14 cellular contexts compared by ENCODE assay signal in genomic region chr3:177169936-177170722, GRCh38. TPM values are rescaled to one million over a fixed set of nuclear protein-coding genes. Genes with fewer than 3 reads are reported as not detected.
DNase-seq lines count a peak whose midpoint lies in the region; TF ChIP-seq lines count a peak whose summit lies in the region.
"Had no signal": no experiment of that assay in that cellular context is flagged by ENCODE, and none has a peak within 500 bp of the region (broad histone marks: within the 10 kb centered on the region; RNA-seq: fewer than 3 reads in every experiment).

No MANE protein-coding gene starts in this region.

- H3K27me3 ChIP-seq in neutrophil (no peaks in the 10 kb centered on the region), Karpas-422 (ENCODE audit: low read length) (no peaks in the 10 kb centered on the region), thyroid gland (no peaks in the 10 kb centered on the region)
- H3K27me3 ChIP-seq: dorsolateral prefrontal cortex had no signal

- H3K9me3 ChIP-seq in neutrophil (no peaks in the 10 kb centered on the region), Karpas-422 (ENCODE audit: low read length) (no peaks in the 10 kb centered on the region), thyroid gland (no peaks in the 10 kb centered on the region)

- TF ChIP-seq POLR2A in thyroid gland (IDR thresholded peaks at IDR 0.05): no peak

- peak overlapping the region; percentile 30 for H3K27ac ChIP-seq in neutrophil
- no peak overlapping the region for H3K27ac ChIP-seq in Karpas-422 (ENCODE audit: low read length)
- H3K27ac ChIP-seq in thyroid gland: no peak overlapping the region
- H3K27ac ChIP-seq: dorsolateral prefrontal cortex, SK-N-MC had no signal

- intact Hi-C loops in thyroid gland (cut with DNase I): loop anchor here (10.0 kb wide), 1 partner anchor 95 kb away; no protein-coding TSS in a partner anchor

- H3K36me3 Mint-ChIP-seq in T-helper 2 cell treated with Interferon-gamma antibody and Interleukin-4, amounts not matched to agents 5 μg/mL and 100 μg/mL, for 36 hours (ENCODE audit: low read depth): peaks cover 46% of the 10 kb centered on the region
- H3K36me3 Mint-ChIP-seq in chondrocyte (ENCODE audit: low read depth): peaks cover 14% of the 10 kb centered on the region
- peaks cover 14% of the 10 kb centered on the region for H3K36me3 Mint-ChIP-seq in mesothelial cell of epicardium

- H3K4me3 ChIP-seq in neutrophil (ENCODE audit: low read depth in 1 of 2, low read length in 1 of 2) (no peak overlapping the region), Karpas-422 (ENCODE audit: low read length) (no peak overlapping the region), thyroid gland (replicated peaks in 1 of 3) (no peak overlapping the region)
- H3K4me3 ChIP-seq: dorsolateral prefrontal cortex, lung, SK-N-MC had no signal

- no peaks in the 10 kb centered on the region for H3K9me2 ChIP-seq in Karpas-422 (replicated peaks; ENCODE audit: insufficient read depth, low read length)

- H3K4me2 ChIP-seq in Karpas-422 (ENCODE audit: low read depth, low read length, poor library complexity, severe bottlenecking): no peak overlapping the region

- no peak overlapping the region for H3K4me3 Mint-ChIP-seq in T-helper 2 cell treated with Interferon-gamma antibody and Interleukin-4, amounts not matched to agents 5 μg/mL and 100 μg/mL, for 36 hours
- no peak overlapping the region for H3K4me3 Mint-ChIP-seq in chondrocyte (ENCODE audit: unreplicated experiment)
- no peak overlapping the region for H3K4me3 Mint-ChIP-seq in mesothelial cell of epicardium

- no peak overlapping the region for H3K9ac ChIP-seq in Karpas-422 (ENCODE audit: low read length)

- H3K36me3 ChIP-seq in neutrophil (no peaks in the 10 kb centered on the region), Karpas-422 (ENCODE audit: insufficient read depth, low read length) (0 out of 2 replicates have a peak, but pooled peaks cover 3% of the 10 kb centered on the region), thyroid gland (no peaks in the 10 kb centered on the region)

- H3K27ac Mint-ChIP-seq in T-helper 2 cell treated with Interferon-gamma antibody and Interleukin-4, amounts not matched to agents 5 μg/mL and 100 μg/mL, for 36 hours: peak overlapping the region; percentile 6
- H3K27ac Mint-ChIP-seq in chondrocyte (ENCODE audit: unreplicated experiment) (peak overlapping the region; percentile 55), mesothelial cell of epicardium (no peak overlapping the region)

- peaks cover 99% of the 10 kb centered on the region for H3K79me2 ChIP-seq in Karpas-422 (ENCODE audit: low read length)

- H3K4me1 ChIP-seq in neutrophil (ENCODE audit: control insufficient read depth in 1 of 2, insufficient read depth in 1 of 2, low read depth in 1 of 2, low read length in 1 of 2) (no peaks in the 10 kb centered on the region), Karpas-422 (ENCODE audit: low read length) (peaks cover 18% of the 10 kb centered on the region), thyroid gland (peaks cover 28 to 38% of the 10 kb centered on the region in 2 donors)

- peaks cover 38% of the 10 kb centered on the region for H3K4me1 Mint-ChIP-seq in T-helper 2 cell treated with Interferon-gamma antibody and Interleukin-4, amounts not matched to agents 5 μg/mL and 100 μg/mL, for 36 hours (ENCODE audit: low read depth)
- H3K4me1 Mint-ChIP-seq in chondrocyte (ENCODE audit: low read depth): peaks cover 63% of the 10 kb centered on the region
- peaks cover 20% of the 10 kb centered on the region for H3K4me1 Mint-ChIP-seq in mesothelial cell of epicardium

- H3K27me3 Mint-ChIP-seq in T-helper 2 cell treated with Interferon-gamma antibody and Interleukin-4, amounts not matched to agents 5 μg/mL and 100 μg/mL, for 36 hours (ENCODE audit: low read depth): no peaks in the 10 kb centered on the region
- H3K27me3 Mint-ChIP-seq in chondrocyte (ENCODE audit: low read depth) (no peaks in the 10 kb centered on the region), mesothelial cell of epicardium (ENCODE audit: low read depth) (no peaks in the 10 kb centered on the region)

- no peak overlapping the region for H2AFZ ChIP-seq in Karpas-422 (ENCODE audit: low read length)

- no peak for DNase-seq in T-helper 2 cell treated with Interferon-gamma antibody and Interleukin-4, amounts not matched to agents 5 μg/mL and 100 μg/mL, for 36 hours (ENCODE audit: low spot score)
- DNase-seq in T-helper 2 cell (no peak), NCI-H1105 (lab: John Stamatoyannopoulos, UW) (peak; percentile 12), chondrocyte (ENCODE audit: low spot score) (no peak), mesothelial cell of epicardium (ENCODE audit: low spot score in 2 of 2, unreplicated experiment in 2 of 2) (no peak), Karpas-422 (no peak), thyroid gland (no peak)
- DNase-seq: ACHN, dorsolateral prefrontal cortex, HCEC 1CT, NCI-H2227 treated with DMSO at 0.1 percent for 48 hours had no signal

- peaks cover 14% of the 10 kb centered on the region; the same call in 1 of the 2 replicates for H4K20me1 ChIP-seq in Karpas-422 (ENCODE audit: insufficient read depth, low read depth, low read length)

- H3K9me3 Mint-ChIP-seq in T-helper 2 cell treated with Interferon-gamma antibody and Interleukin-4, amounts not matched to agents 5 μg/mL and 100 μg/mL, for 36 hours: peaks cover 10% of the 10 kb centered on the region
- no peaks in the 10 kb centered on the region for H3K9me3 Mint-ChIP-seq in chondrocyte (ENCODE audit: low read depth)
- peaks cover 9% of the 10 kb centered on the region for H3K9me3 Mint-ChIP-seq in mesothelial cell of epicardium

- WGBS in thyroid gland, 2 donors: 67 to 68% methylated on average over 4 of the region's 4 CpGs

- TF ChIP-seq CTCF in chondrocyte (IDR thresholded peaks at IDR 0.05) (no peak), neutrophil (IDR thresholded peaks at IDR 0.05) (no peak), mesothelial cell of epicardium (IDR thresholded peaks at IDR 0.05; ENCODE audit: unreplicated experiment) (no peak), thyroid gland (IDR thresholded peaks at IDR 0.05) (no peak)

RNA-seq across cellular contexts. Expression of gene TBL1XR1, which starts 27.2 kb away (rescaled TPM):
- total RNA-seq in chondrocyte (225 to 372 TPM (median 357 TPM) in 3 replicates), mesothelial cell of epicardium (226 to 243 TPM (median 239 TPM) in 3 replicates), thyroid gland (100 to 1,000 TPM; 164 to 239 (median 195) TPM)
- total RNA-seq in Karpas-422 (2014; rRNA removed; shearing (Covaris generic); ENCODE audit: low replicate concordance): 67.6 and 81.0 TPM in 2 replicates
